15 cellular contexts compared by ENCODE assay signal in the genomic region with DNA sequence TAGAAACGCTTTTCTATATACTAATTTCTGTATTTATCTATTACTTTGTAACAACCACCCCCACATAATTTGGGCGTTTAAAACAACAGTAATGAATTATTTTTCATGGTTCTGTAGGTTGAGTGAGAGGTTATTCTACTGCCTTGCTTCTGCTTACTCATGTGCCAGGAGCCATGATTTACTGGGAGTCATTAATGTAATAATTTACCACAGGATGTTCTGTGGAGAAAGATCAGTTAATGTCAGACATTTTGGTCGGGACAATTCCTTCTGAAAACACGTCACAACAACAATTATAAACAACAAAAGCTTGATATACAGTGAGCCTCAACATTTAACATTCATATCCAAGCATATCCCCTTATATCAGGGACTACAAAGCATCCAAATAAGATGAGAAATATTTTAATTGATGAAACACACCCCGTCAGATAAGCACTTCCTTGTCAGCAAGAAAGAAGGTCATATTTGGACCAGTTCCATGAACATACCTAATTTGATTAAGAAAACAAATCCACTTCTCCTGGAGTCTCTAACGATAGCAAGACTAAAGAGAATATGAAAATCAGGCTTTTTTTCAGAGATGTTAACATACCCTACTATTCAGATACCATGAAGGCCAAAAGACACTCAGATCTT.
"Had no signal": no experiment of that assay in that cellular context is flagged by ENCODE, and none has a peak within 500 bp of the region (broad histone marks: within the 10 kb centered on the region; RNA-seq: fewer than 3 reads in every experiment).

No MANE protein-coding gene starts in this region.

- H3K36me3 Mint-ChIP-seq: neural progenitor cell had no signal

- H3K9me3 Mint-ChIP-seq: activated T-helper 1 cell treated with anti-CD3 and anti-CD28 coated beads, Interleukin-12 subunit alpha, Interleukin-12 subunit beta, Interleukin-2, Interleukin-4 antibody, amounts not matched to agents 30 ng/mL and 10 ng/mL and 1 ng/mL, durations not matched to agents 14 hours and 24 hours and 36 hours; neural progenitor cell; T-helper 1 cell treated with Interleukin-12 subunit alpha and Interleukin-12 subunit beta and Interleukin-4 antibody, amounts not matched to agents 30 μg/mL and 1 μg/mL, for 36 hours had no signal

- H3K4me2 ChIP-seq: neural progenitor cell had no signal

- ATAC-seq: activated CD8-positive, alpha-beta T cell treated with anti-CD3 and anti-CD28 coated beads, Interleukin-2, amount 10 ng/mL, durations not matched to agents 7 days and 5 days; left ventricle myocardium superior had no signal

- H3K9me3 ChIP-seq: colonic mucosa, ovary, thyroid gland had no signal

- H3K27me3 ChIP-seq: colonic mucosa, neural progenitor cell, ovary, thyroid gland had no signal

- H3K4me1 Mint-ChIP-seq: neural progenitor cell had no signal

- H3K4me3 ChIP-seq: colonic mucosa, neural progenitor cell, ovary, thyroid gland had no signal

- H3K27ac Mint-ChIP-seq: activated CD8-positive, alpha-beta T cell treated with anti-CD3 and anti-CD28 coated beads, Interleukin-2, amount 10 ng/mL, durations not matched to agents 7 days and 5 days; activated T-helper 1 cell treated with anti-CD3 and anti-CD28 coated beads, Interleukin-12 subunit alpha, Interleukin-12 subunit beta, Interleukin-2, Interleukin-4 antibody, amounts not matched to agents 30 ng/mL and 10 ng/mL and 1 ng/mL, durations not matched to agents 14 hours and 24 hours and 36 hours; neural progenitor cell; T-helper 1 cell treated with Interleukin-12 subunit alpha and Interleukin-12 subunit beta and Interleukin-4 antibody, amounts not matched to agents 30 μg/mL and 1 μg/mL, for 36 hours had no signal

- H3K4me1 ChIP-seq: colonic mucosa, neural progenitor cell, thyroid gland had no signal

- H3K4me3 Mint-ChIP-seq: activated CD8-positive, alpha-beta T cell treated with anti-CD3 and anti-CD28 coated beads, Interleukin-2, amount 10 ng/mL, durations not matched to agents 7 days and 5 days; activated T-helper 1 cell treated with anti-CD3 and anti-CD28 coated beads, Interleukin-12 subunit alpha, Interleukin-12 subunit beta, Interleukin-2, Interleukin-4 antibody, amounts not matched to agents 30 ng/mL and 10 ng/mL and 1 ng/mL, durations not matched to agents 14 hours and 24 hours and 36 hours; neural progenitor cell; T-helper 1 cell treated with Interleukin-12 subunit alpha and Interleukin-12 subunit beta and Interleukin-4 antibody, amounts not matched to agents 30 μg/mL and 1 μg/mL, for 36 hours had no signal

- H2AFZ ChIP-seq: neural progenitor cell had no signal

- H3K27ac ChIP-seq: colonic mucosa, neural progenitor cell, ovary, thyroid gland had no signal

- DNase-seq: activated CD4-positive, alpha-beta T cell treated with anti-CD3 and anti-CD28 coated beads for 4 hours; activated CD8-positive, alpha-beta memory T cell treated with anti-CD3 and anti-CD28 coated beads, Interleukin-2, amount 50 U/mL, for 48 hours; activated CD8-positive, alpha-beta T cell treated with anti-CD3 and anti-CD28 coated beads, Interleukin-2, amount 10 ng/mL, durations not matched to agents 7 days and 5 days; activated naive CD4-positive, alpha-beta T cell treated with Interleukin-2 at 50 U/mL for 16 hours; caudate nucleus; colonic mucosa; effector CD8-positive, alpha-beta T cell; erythroblast; left ventricle myocardium superior; ovary; small intestine; thyroid gland had no signal

- H3K36me3 ChIP-seq: colonic mucosa, neural progenitor cell, ovary, thyroid gland had no signal
